ENCODE assay signal across 7 cellular contexts in genomic region chr21:42911920-42912319, GRCh38. TPM values are rescaled to one million over a fixed set of nuclear protein-coding genes. Genes with fewer than 3 reads are reported as not detected.
"Had no signal": no experiment of that assay in that cellular context is flagged by ENCODE, and none has a peak within 500 bp of the region (broad histone marks: within the 10 kb centered on the region; RNA-seq: fewer than 3 reads in every experiment).

No MANE protein-coding gene starts in this region.

RNA-seq across cellular contexts. Expression of gene ERVH48-1, which starts 13.5 kb away (rescaled TPM):
- total RNA-seq: HepG2, HT1080, LHCN-M2, MCF 10A, SK-MEL-5 had no signal
- polyA plus RNA-seq: IMR-90, SK-N-SH had no signal
